ENCODE assay signal across 1 cellular context in the genomic region with DNA sequence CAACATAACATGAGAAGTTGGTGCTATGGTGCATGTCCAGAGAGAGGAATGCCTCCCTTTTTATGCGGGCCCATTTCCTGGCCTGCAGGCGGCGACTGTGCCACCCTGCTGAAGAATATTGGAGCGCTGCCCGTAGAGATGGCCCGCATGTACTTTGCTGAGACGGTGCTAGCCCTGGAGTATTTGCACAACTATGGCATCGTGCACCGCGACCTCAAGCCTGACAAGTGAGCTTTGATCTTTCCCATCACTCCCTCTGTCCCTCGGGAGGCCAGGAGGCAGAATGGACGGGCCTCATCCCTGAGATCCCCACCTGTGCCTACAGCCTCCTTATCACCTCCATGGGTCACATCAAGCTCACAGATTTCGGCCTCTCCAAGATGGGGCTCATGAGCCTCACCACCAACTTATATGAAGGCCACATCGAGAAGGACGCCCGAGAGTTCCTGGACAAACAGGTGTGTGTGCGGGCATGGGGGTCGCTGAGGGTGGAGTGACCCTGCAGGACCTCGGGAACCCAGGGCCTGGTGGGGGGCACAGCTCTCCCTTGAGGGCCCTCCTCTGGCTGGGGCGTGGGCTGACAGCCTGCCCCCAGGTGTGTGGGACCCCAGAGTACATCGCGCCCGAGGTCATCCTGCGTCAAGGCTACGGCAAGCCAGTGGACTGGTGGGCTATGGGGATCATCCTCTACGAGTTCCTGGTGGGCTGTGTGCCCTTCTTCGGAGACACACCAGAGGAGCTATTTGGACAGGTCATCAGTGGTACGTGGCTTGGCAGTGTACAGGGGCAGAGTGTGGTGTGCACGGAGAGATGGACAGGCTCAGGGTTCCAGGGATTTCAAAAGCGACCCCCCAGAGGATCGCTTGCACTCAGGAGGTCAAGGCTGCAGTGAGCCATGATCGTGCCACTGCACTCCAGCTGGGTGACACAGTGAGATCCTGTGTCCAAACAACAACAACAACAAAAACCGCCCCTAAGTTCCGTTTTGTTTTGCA.
TF ChIP-seq lines count a peak whose summit lies in the region.

No MANE protein-coding gene starts in this region.

TF ChIP-seq in WTC11, 78 proteins besides CTCF, POLR2A, EP300 and RAD21:
- TF ChIP-seq ZNF121 (CRISPR knock-in tag; IDR thresholded peaks at IDR 0.05) (no peak), FOXK1 (CRISPR knock-in tag; IDR thresholded peaks at IDR 0.05) (0 out of 2 replicates have a peak, but pooled peaks have one; percentile 22), TP53 (CRISPR knock-in tag; IDR thresholded peaks at IDR 0.05) (no peak), FOXP4 (CRISPR knock-in tag; IDR thresholded peaks at IDR 0.05) (peak; percentile 75)
